In the genomic region with DNA sequence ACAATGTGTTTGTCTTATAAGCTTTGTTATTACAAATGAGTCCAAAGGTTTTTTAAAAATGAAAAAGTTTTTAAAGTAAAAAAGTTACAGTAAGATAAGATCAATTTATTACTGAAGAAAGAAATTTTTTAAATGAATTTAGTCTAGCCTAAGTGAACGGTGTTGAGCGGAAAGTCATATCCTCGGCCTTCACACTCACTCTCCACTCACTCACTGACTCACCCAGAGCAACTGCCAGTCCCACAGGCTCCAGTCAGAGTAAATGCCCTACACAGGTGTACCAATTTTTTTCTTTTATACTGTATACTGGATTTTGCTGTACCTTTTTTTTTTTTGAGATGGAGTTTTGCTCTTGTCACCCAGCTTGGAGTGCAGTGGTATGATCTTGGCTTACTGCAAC, we compare ENCODE assay signal across 26 cellular contexts.
"Had no signal": no experiment of that assay in that cellular context is flagged by ENCODE, and none has a peak within 500 bp of the region (broad histone marks: within the 10 kb centered on the region; RNA-seq: fewer than 3 reads in every experiment).

No MANE protein-coding gene starts in this region.

- H3K36me3 ChIP-seq: brain microvascular endothelial cell, esophagus squamous epithelium, WERI-Rb-1 had no signal

- H3K27ac ChIP-seq: brain microvascular endothelial cell, coronary artery, WERI-Rb-1 had no signal

- DNase-seq: activated B cell treated with CpG ODN at 0.5 μM for 24 hours; activated CD4-positive, alpha-beta T cell treated with anti-CD3 and anti-CD28 coated beads for 48 hours; activated CD4-positive, alpha-beta T cell treated with anti-CD3 and anti-CD28 coated beads, Interleukin-2, amount 50 U/mL, for 1 hour; activated CD4-positive, alpha-beta T cell treated with anti-CD3 and anti-CD28 coated beads, Interleukin-2, amount 50 U/mL, for 48 hours; activated CD8-positive, alpha-beta memory T cell treated with anti-CD3 and anti-CD28 coated beads for 24 hours; activated CD8-positive, alpha-beta T cell treated with anti-CD3 and anti-CD28 coated beads for 36 hours; activated effector memory CD4-positive, alpha-beta T cell treated with Interleukin-2 at 50 U/mL for 16 hours; activated gamma-delta T cell treated with Interleukin-2 at 50 U/mL for 16 hours; activated naive CD4-positive, alpha-beta T cell treated with anti-CD3 and anti-CD28 coated beads, Interleukin-2, amount 50 U/mL, for 16 hours; activated naive CD4-positive, alpha-beta T cell treated with Interleukin-2 at 50 U/mL for 16 hours; activated T-cell treated with anti-CD3 and anti-CD28 coated beads, Interleukin-2, amount 50 U/mL, for 4 hours; amniotic stem cell; anterior cingulate cortex; brain microvascular endothelial cell; dorsolateral prefrontal cortex; effector memory CD8-positive, alpha-beta T cell; erythroblast; esophagus squamous epithelium; foreskin melanocyte; head of caudate nucleus; hippocampal formation; T-helper 17 cell; WERI-Rb-1 had no signal

- H3K27me3 ChIP-seq: brain microvascular endothelial cell, dorsolateral prefrontal cortex, esophagus squamous epithelium had no signal

- H3K4me3 ChIP-seq: coronary artery, dorsolateral prefrontal cortex, esophagus squamous epithelium had no signal

- ATAC-seq: activated CD4-positive, CD25-positive, alpha-beta regulatory T cell treated with anti-CD3 and anti-CD28 coated beads, Interleukin-2, amount 50 U/mL, for 24 hours; activated CD8-positive, alpha-beta T cell treated with anti-CD3 and anti-CD28 coated beads for 36 hours; activated T-cell treated with anti-CD3 and anti-CD28 coated beads, Interleukin-2, amount 50 U/mL, for 4 hours; activated T-helper 17 cell treated with anti-CD3 and anti-CD28 coated beads, Interleukin-2, amount 50 U/mL, for 72 hours; effector memory CD8-positive, alpha-beta T cell; T-helper 17 cell had no signal
